Comparison of ENCODE assay signal across 1 cellular context in genomic region chr19:46736544-46737274, GRCh38.
A peak's percentile ranks its signal among the peaks of the same experiment; 100 is the strongest.
TF ChIP-seq lines count a peak whose summit lies in the region.

No MANE protein-coding gene starts in this region.

TF ChIP-seq in K562, 482 proteins besides CTCF, POLR2A, EP300 and RAD21 (continued from another document and continues in another):
- TF ChIP-seq, protein P1, sequence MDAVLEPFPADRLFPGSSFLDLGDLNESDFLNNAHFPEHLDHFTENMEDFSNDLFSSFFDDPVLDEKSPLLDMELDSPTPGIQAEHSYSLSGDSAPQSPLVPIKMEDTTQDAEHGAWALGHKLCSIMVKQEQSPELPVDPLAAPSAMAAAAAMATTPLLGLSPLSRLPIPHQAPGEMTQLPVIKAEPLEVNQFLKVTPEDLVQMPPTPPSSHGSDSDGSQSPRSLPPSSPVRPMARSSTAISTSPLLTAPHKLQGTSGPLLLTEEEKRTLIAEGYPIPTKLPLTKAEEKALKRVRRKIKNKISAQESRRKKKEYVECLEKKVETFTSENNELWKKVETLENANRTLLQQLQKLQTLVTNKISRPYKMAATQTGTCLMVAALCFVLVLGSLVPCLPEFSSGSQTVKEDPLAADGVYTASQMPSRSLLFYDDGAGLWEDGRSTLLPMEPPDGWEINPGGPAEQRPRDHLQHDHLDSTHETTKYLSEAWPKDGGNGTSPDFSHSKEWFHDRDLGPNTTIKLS (IDR thresholded peaks at IDR 0.05; ENCODE audit: borderline replicate concordance, low read depth): peak; percentile 30; the same call in 1 of the 2 replicates
- no peak for TF ChIP-seq TAF9B (IDR thresholded peaks at IDR 0.05; ENCODE audit: partially characterized antibody)
- TF ChIP-seq C11orf30 (IDR thresholded peaks at IDR 0.05; ENCODE audit: low read depth): 0 out of 2 replicates have a peak, but pooled peaks have one; percentile 17
- TF ChIP-seq SAFB2 (IDR thresholded peaks at IDR 0.05; ENCODE audit: borderline replicate concordance, low read depth, low read length, severe bottlenecking): no peak
- no peak for TF ChIP-seq ZNF143 (CRISPR knock-in tag; IDR thresholded peaks at IDR 0.05)
- no peak for TF ChIP-seq XRCC3 (IDR thresholded peaks at IDR 0.05)
- TF ChIP-seq IRF1 (CRISPR knock-in tag; IDR thresholded peaks at IDR 0.05; ENCODE audit: borderline replicate concordance): no peak
- no peak for TF ChIP-seq LARP7 (IDR thresholded peaks at IDR 0.05)
- TF ChIP-seq ZNF75A (CRISPR knock-in tag; IDR thresholded peaks at IDR 0.05): no peak
- TF ChIP-seq FOXM1 (IDR thresholded peaks at IDR 0.05; ENCODE audit: low read depth): no peak
- TF ChIP-seq FOXM1 (CRISPR knock-in tag; IDR thresholded peaks at IDR 0.05; ENCODE audit: low read depth): no peak
- TF ChIP-seq TCFL5 (CRISPR knock-in tag; conservative IDR thresholded peaks at IDR 0.05): no peak
- TF ChIP-seq ZNF134 (CRISPR knock-in tag; conservative IDR thresholded peaks at IDR 0.05): no peak
- TF ChIP-seq MAFG (tag; conservative IDR thresholded peaks at IDR 0.05): no peak
- TF ChIP-seq SIN3B (IDR thresholded peaks at IDR 0.05; ENCODE audit: low read depth): no peak
- no peak for TF ChIP-seq HNRNPH1 (optimal IDR thresholded peaks at IDR 0.05; ENCODE audit: low read depth, low read length)
- no peak for TF ChIP-seq HDAC3 (IDR thresholded peaks at IDR 0.05; ENCODE audit: borderline replicate concordance, partially characterized antibody)
- TF ChIP-seq, protein P2, sequence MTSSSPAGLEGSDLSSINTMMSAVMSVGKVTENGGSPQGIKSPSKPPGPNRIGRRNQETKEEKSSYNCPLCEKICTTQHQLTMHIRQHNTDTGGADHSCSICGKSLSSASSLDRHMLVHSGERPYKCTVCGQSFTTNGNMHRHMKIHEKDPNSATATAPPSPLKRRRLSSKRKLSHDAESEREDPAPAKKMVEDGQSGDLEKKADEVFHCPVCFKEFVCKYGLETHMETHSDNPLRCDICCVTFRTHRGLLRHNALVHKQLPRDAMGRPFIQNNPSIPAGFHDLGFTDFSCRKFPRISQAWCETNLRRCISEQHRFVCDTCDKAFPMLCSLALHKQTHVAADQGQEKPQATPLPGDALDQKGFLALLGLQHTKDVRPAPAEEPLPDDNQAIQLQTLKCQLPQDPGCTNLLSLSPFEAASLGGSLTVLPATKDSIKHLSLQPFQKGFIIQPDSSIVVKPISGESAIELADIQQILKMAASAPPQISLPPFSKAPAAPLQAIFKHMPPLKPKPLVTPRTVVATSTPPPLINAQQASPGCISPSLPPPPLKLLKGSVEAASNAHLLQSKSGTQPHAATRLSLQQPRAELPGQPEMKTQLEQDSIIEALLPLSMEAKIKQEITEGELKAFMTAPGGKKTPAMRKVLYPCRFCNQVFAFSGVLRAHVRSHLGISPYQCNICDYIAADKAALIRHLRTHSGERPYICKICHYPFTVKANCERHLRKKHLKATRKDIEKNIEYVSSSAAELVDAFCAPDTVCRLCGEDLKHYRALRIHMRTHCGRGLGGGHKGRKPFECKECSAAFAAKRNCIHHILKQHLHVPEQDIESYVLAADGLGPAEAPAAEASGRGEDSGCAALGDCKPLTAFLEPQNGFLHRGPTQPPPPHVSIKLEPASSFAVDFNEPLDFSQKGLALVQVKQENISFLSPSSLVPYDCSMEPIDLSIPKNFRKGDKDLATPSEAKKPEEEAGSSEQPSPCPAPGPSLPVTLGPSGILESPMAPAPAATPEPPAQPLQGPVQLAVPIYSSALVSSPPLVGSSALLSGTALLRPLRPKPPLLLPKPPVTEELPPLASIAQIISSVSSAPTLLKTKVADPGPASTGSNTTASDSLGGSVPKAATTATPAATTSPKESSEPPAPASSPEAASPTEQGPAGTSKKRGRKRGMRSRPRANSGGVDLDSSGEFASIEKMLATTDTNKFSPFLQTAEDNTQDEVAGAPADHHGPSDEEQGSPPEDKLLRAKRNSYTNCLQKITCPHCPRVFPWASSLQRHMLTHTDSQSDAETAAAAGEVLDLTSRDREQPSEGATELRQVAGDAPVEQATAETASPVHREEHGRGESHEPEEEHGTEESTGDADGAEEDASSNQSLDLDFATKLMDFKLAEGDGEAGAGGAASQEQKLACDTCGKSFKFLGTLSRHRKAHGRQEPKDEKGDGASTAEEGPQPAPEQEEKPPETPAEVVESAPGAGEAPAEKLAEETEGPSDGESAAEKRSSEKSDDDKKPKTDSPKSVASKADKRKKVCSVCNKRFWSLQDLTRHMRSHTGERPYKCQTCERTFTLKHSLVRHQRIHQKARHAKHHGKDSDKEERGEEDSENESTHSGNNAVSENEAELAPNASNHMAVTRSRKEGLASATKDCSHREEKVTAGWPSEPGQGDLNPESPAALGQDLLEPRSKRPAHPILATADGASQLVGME (CRISPR knock-in tag; IDR thresholded peaks at IDR 0.05): peak; percentile 66
- TF ChIP-seq ZNF263 (CRISPR knock-in tag; IDR thresholded peaks at IDR 0.05; ENCODE audit: borderline replicate concordance): no peak
- TF ChIP-seq U2AF1 (optimal IDR thresholded peaks at IDR 0.05; ENCODE audit: low read depth, low read length): no peak
- TF ChIP-seq TRIM24 (IDR thresholded peaks at IDR 0.05): no peak
- TF ChIP-seq TSC22D4 (tag; IDR thresholded peaks at IDR 0.05): no peak
- no peak for TF ChIP-seq FOXJ2 (tag; IDR thresholded peaks at IDR 0.05)
- TF ChIP-seq, protein P3, sequence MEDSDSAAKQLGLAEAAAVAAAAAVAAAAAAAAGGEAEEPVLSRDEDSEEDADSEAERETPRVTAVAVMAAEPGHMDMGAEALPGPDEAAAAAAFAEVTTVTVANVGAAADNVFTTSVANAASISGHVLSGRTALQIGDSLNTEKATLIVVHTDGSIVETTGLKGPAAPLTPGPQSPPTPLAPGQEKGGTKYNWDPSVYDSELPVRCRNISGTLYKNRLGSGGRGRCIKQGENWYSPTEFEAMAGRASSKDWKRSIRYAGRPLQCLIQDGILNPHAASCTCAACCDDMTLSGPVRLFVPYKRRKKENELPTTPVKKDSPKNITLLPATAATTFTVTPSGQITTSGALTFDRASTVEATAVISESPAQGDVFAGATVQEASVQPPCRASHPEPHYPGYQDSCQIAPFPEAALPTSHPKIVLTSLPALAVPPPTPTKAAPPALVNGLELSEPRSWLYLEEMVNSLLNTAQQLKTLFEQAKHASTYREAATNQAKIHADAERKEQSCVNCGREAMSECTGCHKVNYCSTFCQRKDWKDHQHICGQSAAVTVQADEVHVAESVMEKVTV (CRISPR knock-in tag; IDR thresholded peaks at IDR 0.05): no peak
- TF ChIP-seq CBX5 (IDR thresholded peaks at IDR 0.05; ENCODE audit: borderline replicate concordance, low read depth): no peak
- no peak for TF ChIP-seq ZNF124 (CRISPR knock-in tag; IDR thresholded peaks at IDR 0.05)
- TF ChIP-seq TFAP4 (CRISPR knock-in tag; IDR thresholded peaks at IDR 0.05; ENCODE audit: borderline replicate concordance): peak; percentile 61; the same call in 1 of the 2 replicates
- TF ChIP-seq ADNP (tag; IDR thresholded peaks at IDR 0.05): no peak
- peak in 1 of 2 experiments; percentile 46; a peak in 2 of 4 replicates for TF ChIP-seq NRF1 (conservative IDR thresholded peaks at IDR 0.05 in 1 of 2, IDR thresholded peaks at IDR 0.05 in 1 of 2)
- no peak for TF ChIP-seq ARID4B (CRISPR knock-in tag; IDR thresholded peaks at IDR 0.05)
- TF ChIP-seq SOX6 (IDR thresholded peaks at IDR 0.05): peak; percentile 9; the same call in 1 of the 2 replicates
- TF ChIP-seq CEBPB (tag; IDR thresholded peaks at IDR 0.05): no peak
- TF ChIP-seq ETV1 (tag; conservative IDR thresholded peaks at IDR 0.05; ENCODE audit: low read depth): peak; percentile 59
- TF ChIP-seq VEZF1 (CRISPR knock-in tag; IDR thresholded peaks at IDR 0.05): peak; percentile 87
- TF ChIP-seq HDGF (IDR thresholded peaks at IDR 0.05): 0 out of 2 replicates have a peak, but pooled peaks have one; percentile 85
- no peak for TF ChIP-seq ZNF436 (CRISPR knock-in tag; IDR thresholded peaks at IDR 0.05)
- TF ChIP-seq ZEB2 (IDR thresholded peaks at IDR 0.05): no peak; the same call in 1 of the 2 replicates
- peak; percentile 27 for TF ChIP-seq RBBP5 (IDR thresholded peaks at IDR 0.05; ENCODE audit: borderline replicate concordance, insufficient read depth, low read length, poor library complexity, severe bottlenecking)
- no peak for TF ChIP-seq ZNF133 (CRISPR knock-in tag; IDR thresholded peaks at IDR 0.05)
- TF ChIP-seq ZBTB34 (CRISPR knock-in tag; IDR thresholded peaks at IDR 0.05): no peak
- TF ChIP-seq NELFE (IDR thresholded peaks at IDR 0.05; ENCODE audit: insufficient read depth, insufficient read length): no peak
- TF ChIP-seq BCOR (IDR thresholded peaks at IDR 0.05): no peak
- TF ChIP-seq BDP1 (IDR thresholded peaks at IDR 0.05; ENCODE audit: insufficient read depth, insufficient read length): no peak
- no peak for TF ChIP-seq IRF2 (CRISPR knock-in tag; IDR thresholded peaks at IDR 0.05)
- peak; percentile 49; the same call in 1 of the 2 replicates for TF ChIP-seq RNF2 (IDR thresholded peaks at IDR 0.05)
- TF ChIP-seq FIP1L1 (IDR thresholded peaks at IDR 0.05; ENCODE audit: low read depth, low read length, poor library complexity, severe bottlenecking): no peak
- TF ChIP-seq RFX5 (IDR thresholded peaks at IDR 0.05; ENCODE audit: low read depth, low read length): no peak
- TF ChIP-seq DACH1 (IDR thresholded peaks at IDR 0.05; ENCODE audit: partially characterized antibody): no peak
- TF ChIP-seq MBD2 (IDR thresholded peaks at IDR 0.05; ENCODE audit: borderline replicate concordance, low read depth): no peak
- TF ChIP-seq ARHGAP35 (IDR thresholded peaks at IDR 0.05; ENCODE audit: partially characterized antibody): no peak
